19 cellular contexts compared by ENCODE assay signal in the genomic region with DNA sequence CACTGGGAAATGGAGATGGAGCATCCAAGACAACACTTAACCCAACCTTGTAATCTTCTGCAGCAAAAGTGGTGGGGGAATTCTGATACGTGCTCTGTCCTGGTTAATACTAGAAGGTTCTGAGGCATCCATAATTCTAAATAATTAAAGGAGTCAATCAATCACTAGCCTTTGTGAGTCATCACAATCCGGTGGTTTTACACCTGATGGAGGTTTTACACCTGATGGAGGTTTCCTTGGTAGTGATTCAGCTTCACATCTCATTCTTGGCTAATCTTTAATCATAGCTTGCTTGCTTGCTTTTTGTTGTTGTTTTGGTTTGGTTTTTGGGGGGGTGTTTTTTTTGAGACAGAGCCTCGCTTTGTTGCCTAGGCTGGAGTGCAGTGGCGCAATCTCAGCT.
A peak's percentile ranks its signal among the peaks of the same experiment; 100 is the strongest.
DNase-seq lines count a peak whose midpoint lies in the region; FAIRE-seq and TF ChIP-seq lines count a peak whose summit lies in the region.
"Had no signal": no experiment of that assay in that cellular context is flagged by ENCODE, and none has a peak within 500 bp of the region (broad histone marks: within the 10 kb centered on the region; RNA-seq: fewer than 3 reads in every experiment).

No MANE protein-coding gene starts in this region.

- H3K27ac Mint-ChIP-seq in MCF 10A (ENCODE audit: low read depth, unreplicated experiment) (no peak overlapping the region), neural progenitor cell (no peak overlapping the region)
- H3K27ac Mint-ChIP-seq: B cell, CD14-positive monocyte, IgD-negative memory B cell had no signal

- POLR2A ChIA-PET in MCF 10A (lab: Yijun Ruan, JAX) = no interaction called here

- H3K4me1 ChIP-seq in breast epithelium (no peaks in the 10 kb centered on the region), neural progenitor cell (no peaks in the 10 kb centered on the region)

- H3K27ac ChIP-seq in breast epithelium = no peak overlapping the region
- H3K27ac ChIP-seq in neural progenitor cell = no peak overlapping the region
- no peak overlapping the region for H3K27ac ChIP-seq in WERI-Rb-1
- H3K27ac ChIP-seq: SK-N-MC had no signal

- no peaks in the 10 kb centered on the region for H3K9me3 Mint-ChIP-seq in MCF 10A (ENCODE audit: unreplicated experiment)
- H3K9me3 Mint-ChIP-seq in neural progenitor cell = no peaks in the 10 kb centered on the region
- H3K9me3 Mint-ChIP-seq: CD14-positive monocyte had no signal

- TF ChIP-seq CTCF in MCF 10A (IDR thresholded peaks at IDR 0.05; ENCODE audit: unreplicated experiment) = no peak
- no peak for TF ChIP-seq CTCF in breast epithelium (IDR thresholded peaks at IDR 0.05)
- no peak for TF ChIP-seq CTCF in bronchial epithelial cell (IDR thresholded peaks at IDR 0.05; ENCODE audit: insufficient read depth, low read length, severe bottlenecking)
- TF ChIP-seq CTCF in neural progenitor cell (IDR thresholded peaks at IDR 0.05) = no peak
- no peak for TF ChIP-seq CTCF in WERI-Rb-1 (IDR thresholded peaks at IDR 0.05; ENCODE audit: low read depth, low read length)

- H3K4me3 Mint-ChIP-seq in MCF 10A (ENCODE audit: unreplicated experiment) (no peak overlapping the region), neural progenitor cell (no peak overlapping the region)
- H3K4me3 Mint-ChIP-seq: B cell, IgD-negative memory B cell had no signal

- BruUV-seq in MCF 10A (replicated peaks; lab: Mats Ljungman, UMichigan) = no TSS peak

- no peaks in the 10 kb centered on the region for H4K20me1 ChIP-seq in neural progenitor cell (ENCODE audit: low read depth)

- H3K9ac ChIP-seq in neural progenitor cell = no peak overlapping the region

- H3K79me2 ChIP-seq in neural progenitor cell (ENCODE audit: low read depth) = no peaks in the 10 kb centered on the region

- peak; percentile 27 for DNase-seq in MCF 10A (ENCODE audit: unreplicated experiment)
- no peak for DNase-seq in breast epithelium (ENCODE audit: low spot score in 2 of 2)
- DNase-seq in bronchial epithelial cell (ENCODE audit: low read depth) = peak; percentile 38
- DNase-seq in kidney glomerular epithelial cell (lab: John Stamatoyannopoulos, UW) = peak; percentile 18
- no peak for DNase-seq in neural progenitor cell (ENCODE audit: low spot score)
- no peak for DNase-seq in middle frontal gyrus (ENCODE audit: extremely low spot score, low spot score)
- DNase-seq in WERI-Rb-1 = no peak
- DNase-seq: DMS79, NCI-H1694 treated with DMSO at 0.1 percent for 48 hours, NCI-H446, NCI-H526, PC-3, SHP77 treated with DMSO at 0.1 percent for 48 hours had no signal

- H3K4me2 ChIP-seq in neural progenitor cell = no peak overlapping the region

- no peaks in the 10 kb centered on the region for H3K27me3 ChIP-seq in breast epithelium
- H3K27me3 ChIP-seq in bronchial epithelial cell (ENCODE audit: control insufficient read depth, insufficient read depth, low read length) = no peaks in the 10 kb centered on the region
- no peaks in the 10 kb centered on the region for H3K27me3 ChIP-seq in neural progenitor cell
- H3K27me3 ChIP-seq in WERI-Rb-1 (ENCODE audit: insufficient read depth, low read depth, severe bottlenecking) = no peaks in the 10 kb centered on the region

- no peak overlapping the region for H3K4me3 ChIP-seq in breast epithelium
- no peak overlapping the region for H3K4me3 ChIP-seq in bronchial epithelial cell (ENCODE audit: low read depth, low read length)
- H3K4me3 ChIP-seq in neural progenitor cell = no peak overlapping the region
- no peak overlapping the region for H3K4me3 ChIP-seq in WERI-Rb-1 (ENCODE audit: low read depth, low read length)
- H3K4me3 ChIP-seq: SK-N-MC had no signal

- no peaks in the 10 kb centered on the region for H3F3A ChIP-seq in neural progenitor cell (ENCODE audit: low read depth)

- TF ChIP-seq POLR2A in breast epithelium (IDR thresholded peaks at IDR 0.05) = no peak

- CTCF ChIA-PET in MCF 10A (lab: Yijun Ruan, JAX) = interaction anchor here (0.6 to 1.6 kb wide), 2 partner anchors 34 to 312 kb away, joined by 3 to 4 read pairs; no protein-coding TSS in a partner anchor

- H3K36me3 ChIP-seq in breast epithelium = no peaks in the 10 kb centered on the region
- no peaks in the 10 kb centered on the region for H3K36me3 ChIP-seq in bronchial epithelial cell (ENCODE audit: control insufficient read depth, insufficient read depth, low read length)
- no peaks in the 10 kb centered on the region for H3K36me3 ChIP-seq in neural progenitor cell
- H3K36me3 ChIP-seq in WERI-Rb-1 = no peaks in the 10 kb centered on the region

- H3K27me3 Mint-ChIP-seq in MCF 10A (ENCODE audit: insufficient read depth, unreplicated experiment) (no peaks in the 10 kb centered on the region), neural progenitor cell (ENCODE audit: insufficient read depth, low read depth) (no peaks in the 10 kb centered on the region)

- intact Hi-C loops in MCF 10A (cut with micrococcal nuclease) = no loop called here
- intact Hi-C loops in breast epithelium (cut with DNase I; ENCODE audit: low total_unique reads) = no loop called here

- FAIRE-seq in bronchial epithelial cell (lab: Jason Lieb, UNC) = no peak
- FAIRE-seq: A204.1, H1 had no signal

- H3K4me1 Mint-ChIP-seq in MCF 10A (ENCODE audit: insufficient read depth, unreplicated experiment) (peaks cover 9% of the 10 kb centered on the region), neural progenitor cell (peaks cover 6% of the 10 kb centered on the region)

- H3K9me3 ChIP-seq in breast epithelium (no peaks in the 10 kb centered on the region), neural progenitor cell (ENCODE audit: low read depth) (no peaks in the 10 kb centered on the region), WERI-Rb-1 (ENCODE audit: severe bottlenecking) (no peaks in the 10 kb centered on the region)

- H3K36me3 Mint-ChIP-seq in MCF 10A (ENCODE audit: insufficient read depth, unreplicated experiment) = no peaks in the 10 kb centered on the region
- no peaks in the 10 kb centered on the region for H3K36me3 Mint-ChIP-seq in neural progenitor cell
- H3K36me3 Mint-ChIP-seq: CD14-positive monocyte had no signal

- no peak overlapping the region for H2AFZ ChIP-seq in neural progenitor cell (replicated peaks)

Comparison
In these comparisons a context has a peak if more than half of its experiments do, and no peak if none do; other contexts are left out.
1. DNase-seq: peak in MCF 10A (single experiment), bronchial epithelial cell (single experiment) and kidney glomerular epithelial cell (single experiment); none in breast epithelium (0 of 2), neural progenitor cell (single experiment), middle frontal gyrus (single experiment) and WERI-Rb-1 (single experiment).